9 cellular contexts compared by ENCODE assay signal in the genomic region with DNA sequence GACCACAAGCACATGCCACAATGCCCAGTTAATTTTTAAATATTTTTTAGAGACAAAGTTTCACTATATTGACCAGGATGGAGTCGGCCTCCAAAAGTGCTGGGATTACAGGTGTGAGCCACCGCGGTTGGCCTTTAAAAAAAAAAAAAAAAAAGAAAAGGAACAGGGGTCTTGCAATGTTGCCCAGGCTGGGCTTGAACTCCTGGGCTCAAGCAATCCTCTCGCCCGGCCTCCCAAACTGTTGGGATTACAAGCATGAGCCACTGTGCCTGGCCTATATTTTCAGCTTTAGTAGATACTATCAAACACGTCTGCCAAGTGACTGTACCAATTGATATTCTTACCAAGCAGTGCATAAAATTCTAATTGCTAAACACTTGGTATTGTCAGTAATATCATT.
"Had no signal": no experiment of that assay in that cellular context is flagged by ENCODE, and none has a peak within 500 bp of the region (broad histone marks: within the 10 kb centered on the region; RNA-seq: fewer than 3 reads in every experiment).

No MANE protein-coding gene starts in this region.

- H3K4me2 ChIP-seq: GM23338, KMS-11 had no signal

- H3K27ac ChIP-seq: HL-60, KMS-11 had no signal

- H3K4me3 ChIP-seq: GM23338 had no signal

- H3K4me3 Mint-ChIP-seq: GM23338, H9 had no signal

- H3K4me1 Mint-ChIP-seq: GM23338 had no signal

- H2AFZ ChIP-seq: GM23338 had no signal

- H3K9ac ChIP-seq: KMS-11 had no signal

- ATAC-seq: GM23338 had no signal

- DNase-seq: H9, HCEC 1CT, IMR-90, KBM-7 had no signal

- FAIRE-seq: H1, H54 had no signal

- H3K27ac Mint-ChIP-seq: GM23338 had no signal

- H3K9me3 Mint-ChIP-seq: GM23338, H9 had no signal
